In the genomic region with DNA sequence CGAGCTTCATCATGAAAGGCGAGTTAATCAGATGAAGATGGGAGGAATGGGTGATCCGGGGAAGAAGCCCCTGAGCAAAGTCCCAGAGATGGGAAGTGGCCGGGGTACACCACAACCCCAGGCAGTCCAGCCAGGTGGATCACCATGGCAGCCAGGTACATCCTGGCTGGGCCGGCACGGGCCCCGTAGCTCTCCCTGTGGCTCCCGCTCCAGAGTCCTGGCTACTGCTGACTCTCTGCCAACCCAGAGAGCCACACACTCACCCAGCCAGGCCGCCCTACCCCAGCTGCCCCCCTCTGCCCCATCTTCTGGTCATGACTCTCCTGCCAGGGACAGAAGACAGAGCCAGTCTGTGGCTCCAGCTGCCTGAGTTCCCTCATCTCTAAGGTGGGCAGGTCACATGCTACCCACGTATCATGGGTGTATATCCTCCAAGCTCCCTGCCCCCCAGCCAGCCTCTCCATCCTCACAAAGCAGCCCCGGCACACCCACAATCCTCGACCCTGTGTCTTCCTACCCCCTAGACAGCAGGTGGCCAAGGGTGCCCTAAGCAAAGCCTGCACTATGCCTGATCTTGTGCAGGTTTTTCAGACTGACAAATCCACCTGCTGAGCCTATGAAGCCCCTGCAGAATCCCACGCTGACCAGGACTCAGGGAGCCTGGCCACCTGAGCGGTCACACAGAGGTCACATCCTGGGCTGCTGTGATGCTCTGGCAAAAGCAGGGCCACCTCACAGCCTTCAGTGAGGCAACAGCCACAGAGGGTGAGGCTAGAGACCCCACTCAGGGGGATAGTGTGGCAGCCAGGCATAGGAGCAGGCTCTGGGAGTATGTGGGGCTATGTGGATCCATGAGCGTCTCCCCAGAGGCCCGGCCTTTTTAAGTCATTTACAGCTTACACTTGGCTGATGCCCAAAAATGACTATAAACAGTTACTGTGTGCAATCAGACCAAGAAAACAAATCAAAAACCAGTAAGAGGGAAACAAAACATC, we compare ENCODE assay signal across 11 cellular contexts. TPM values are rescaled to one million over a fixed set of nuclear protein-coding genes. Genes with fewer than 3 reads are reported as not detected.
DNase-seq lines count a peak whose midpoint lies in the region; ATAC-seq, FAIRE-seq and TF ChIP-seq lines count a peak whose summit lies in the region.
"Had no signal": no experiment of that assay in that cellular context is flagged by ENCODE, and none has a peak within 500 bp of the region (broad histone marks: within the 10 kb centered on the region; RNA-seq: fewer than 3 reads in every experiment).

No MANE protein-coding gene starts in this region.

- H3K14ac ChIP-seq in mesenchymal stem cell (ENCODE audit: low read length in 2 of 2): peak overlapping the region in 1 of 2 experiments; percentile 57

- H3K23ac ChIP-seq in mesenchymal stem cell (ENCODE audit: low read length in 2 of 2): no peak overlapping the region

- peak; percentile 56 for DNase-seq in activated CD8-positive, alpha-beta memory T cell treated with anti-CD3 and anti-CD28 coated beads for 24 hours
- DNase-seq in activated CD8-positive, alpha-beta memory T cell treated with anti-CD3 and anti-CD28 coated beads, Interleukin-2, amount 50 U/mL, for 4 hours: no peak
- DNase-seq in K562 (ENCODE audit: extremely low read depth in 1 of 4, low spot score in 3 of 4): no peak
- DNase-seq in mesenchymal stem cell: peak; percentile 48
- no peak for DNase-seq in upper lobe of right lung
- DNase-seq in RKO (ENCODE audit: low spot score): no peak
- DNase-seq in medulla oblongata (ENCODE audit: extremely low spot score): no peak
- DNase-seq in foreskin keratinocyte: no peak
- DNase-seq: activated T-cell treated with anti-CD3 and anti-CD28 coated beads, Interleukin-2, amount 50 U/mL, for 4 hours; NCI-H226 had no signal

- H3K27me3 ChIP-seq in K562 (ENCODE audit: control insufficient read depth in 2 of 2, insufficient read depth in 2 of 2, low read length in 2 of 2) (no peaks in the 10 kb centered on the region), mesenchymal stem cell (ENCODE audit: control insufficient read depth in 1 of 2, insufficient read depth in 1 of 2, low read length in 2 of 2) (no peaks in the 10 kb centered on the region), upper lobe of right lung (no peaks in the 10 kb centered on the region), foreskin keratinocyte (no peaks in the 10 kb centered on the region)
- H3K27me3 ChIP-seq: dorsolateral prefrontal cortex had no signal

- no peak for TF ChIP-seq RAD21 in K562 (CRISPR knock-in tag; conservative IDR thresholded peaks at IDR 0.05 in 1 of 2, IDR thresholded peaks at IDR 0.05 in 1 of 2)

- no peak overlapping the region for H2BK120ac ChIP-seq in mesenchymal stem cell (ENCODE audit: low read depth, low read length)

- TF ChIP-seq EP300 in K562 (IDR thresholded peaks at IDR 0.05; ENCODE audit: low read length): no peak

- no peak for FAIRE-seq in K562 (lab: Jason Lieb, UNC)

- TF ChIP-seq CTCF in K562 (IDR thresholded peaks at IDR 0.05 in 2 of 3, conservative IDR thresholded peaks at IDR 0.05 in 1 of 3; ENCODE audit: insufficient read depth in 2 of 3, low read depth in 1 of 3, low read length in 3 of 3): no peak
- no peak for TF ChIP-seq CTCF in upper lobe of right lung (IDR thresholded peaks at IDR 0.05)
- no peak for TF ChIP-seq CTCF in foreskin keratinocyte (conservative IDR thresholded peaks at IDR 0.05)

- TF ChIP-seq POLR2A in K562 (conservative IDR thresholded peaks at IDR 0.05): no peak

- H3K36me3 ChIP-seq in K562 (ENCODE audit: control insufficient read depth, insufficient read depth, low read length): 0 out of 3 replicates have a peak, but pooled peaks cover 9% of the 10 kb centered on the region
- peaks cover 0 to 20% of the 10 kb centered on the region in 2 experiments for H3K36me3 ChIP-seq in mesenchymal stem cell (ENCODE audit: control insufficient read depth in 1 of 2, insufficient read depth in 2 of 2, low read depth in 1 of 2, low read length in 2 of 2)
- H3K36me3 ChIP-seq in upper lobe of right lung: no peaks in the 10 kb centered on the region

- H2AK5ac ChIP-seq in mesenchymal stem cell (ENCODE audit: low read length, severe bottlenecking): no peak overlapping the region

- WGBS in K562 (ENCODE audit: insufficient coverage, low coverage, missing lambda C conversion rate): 90% methylated on average over 13 of the region's 16 CpGs
- 95% methylated on average over 16 of the region's 16 CpGs for WGBS in mesenchymal stem cell

- H3K27ac ChIP-seq in K562 (ENCODE audit: extremely low read depth, low read depth, low read length) (no peak overlapping the region), mesenchymal stem cell (ENCODE audit: low read length, poor library complexity, severe bottlenecking) (no peak overlapping the region), upper lobe of right lung (peak overlapping the region; percentile 91), foreskin keratinocyte (no peak overlapping the region)

- H2BK15ac ChIP-seq in mesenchymal stem cell (ENCODE audit: low read depth, poor library complexity, severe bottlenecking): peak overlapping the region; percentile 76

- BruUV-seq in K562 (replicated peaks; lab: Mats Ljungman, UMichigan): no TSS peak

- no peaks in the 10 kb centered on the region for H3K9me1 ChIP-seq in K562 (ENCODE audit: control insufficient read depth, insufficient read depth, low read length)

- H2AFZ ChIP-seq in K562 (ENCODE audit: low read depth, low read length): no peak overlapping the region
- H2AFZ ChIP-seq in mesenchymal stem cell (ENCODE audit: low read depth, low read length): no peak overlapping the region

- no peak overlapping the region for H3K4me2 ChIP-seq in K562 (ENCODE audit: insufficient read depth, low read length)
- H3K4me2 ChIP-seq in mesenchymal stem cell (ENCODE audit: low read length, poor library complexity, severe bottlenecking): no peak overlapping the region

- POLR2A ChIA-PET in K562 (lab: Yijun Ruan, JAX): interaction anchor here (0.8 to 1.1 kb wide), 2 partner anchors 9 to 96 kb away, joined by 3 read pairs; no protein-coding TSS in a partner anchor

- no peaks in the 10 kb centered on the region for H3K9me3 ChIP-seq in K562 (replicated peaks; ENCODE audit: control insufficient read depth, insufficient read depth, low read depth, low read length)
- H3K9me3 ChIP-seq in mesenchymal stem cell (ENCODE audit: control insufficient read depth, low read length): no peaks in the 10 kb centered on the region
- H3K9me3 ChIP-seq in upper lobe of right lung: no peaks in the 10 kb centered on the region

- CTCF ChIA-PET in K562 (lab: Yijun Ruan, JAX; ENCODE audit: low intra/inter-chr PET ratio): no interaction called here

- H3K79me1 ChIP-seq in mesenchymal stem cell (replicated peaks; ENCODE audit: low read length, poor library complexity, severe bottlenecking): peaks cover 48% of the 10 kb centered on the region

- intact Hi-C loops in K562 (cut with micrococcal nuclease): loop anchor here (5.0 kb wide), 1 partner anchor 140 kb away; no protein-coding TSS in a partner anchor
- intact Hi-C loops in upper lobe of right lung (cut with DNase I): loop anchor here (5.0 to 10.0 kb wide), 2 partner anchors 123 to 575 kb away; no protein-coding TSS in a partner anchor

- peak overlapping the region; percentile 76 for H4K91ac ChIP-seq in mesenchymal stem cell (ENCODE audit: low read length)

- H4K8ac ChIP-seq in mesenchymal stem cell (ENCODE audit: low read length): peak overlapping the region; percentile 42

- no peak overlapping the region for H3K4me3 ChIP-seq in K562
- H3K4me3 ChIP-seq in mesenchymal stem cell (ENCODE audit: insufficient read depth in 1 of 2, low read depth in 1 of 2, low read length in 2 of 2): no peak overlapping the region
- H3K4me3 ChIP-seq in upper lobe of right lung: no peak overlapping the region

- ATAC-seq in K562 (no peak), upper lobe of right lung (no peak), foreskin keratinocyte (no peak)
- ATAC-seq: activated T-cell treated with anti-CD3 and anti-CD28 coated beads, Interleukin-2, amount 50 U/mL, for 4 hours had no signal

- H2BK12ac ChIP-seq in mesenchymal stem cell (ENCODE audit: low read length in 2 of 2): peak overlapping the region; percentile 69 to 79

- H2BK5ac ChIP-seq in mesenchymal stem cell (ENCODE audit: low read depth, low read length, poor library complexity, severe bottlenecking): no peak overlapping the region

- no peaks in the 10 kb centered on the region for H4K20me1 ChIP-seq in K562 (replicated peaks; ENCODE audit: control insufficient read depth, insufficient read depth, low read length)

- H3K9ac ChIP-seq in K562 (ENCODE audit: insufficient read depth in 1 of 2, low read depth in 2 of 2, low read length in 2 of 2) (peak overlapping the region in 1 of 2 experiments; percentile 59; a peak in 2 of 4 replicates), mesenchymal stem cell (ENCODE audit: low read length) (peak overlapping the region; percentile 90)

- in situ Hi-C loops in K562 (cut with MboI): no loop called here

- H3K4ac ChIP-seq in mesenchymal stem cell (ENCODE audit: low read depth in 1 of 2, low read length in 2 of 2): peak overlapping the region; percentile 24 to 57

- peaks cover 12 to 46% of the 10 kb centered on the region in 2 experiments for H3K4me1 ChIP-seq in K562 (replicated peaks in 1 of 2; ENCODE audit: control insufficient read depth in 2 of 2, insufficient read depth in 2 of 2, low read length in 2 of 2)
- peaks cover 38% of the 10 kb centered on the region for H3K4me1 ChIP-seq in mesenchymal stem cell (ENCODE audit: control insufficient read depth, insufficient read depth, low read depth, low read length)
- H3K4me1 ChIP-seq in upper lobe of right lung: peaks cover 29% of the 10 kb centered on the region
- no peaks in the 10 kb centered on the region for H3K4me1 ChIP-seq in foreskin keratinocyte

- peak overlapping the region; percentile 71 to 75 for H3K18ac ChIP-seq in mesenchymal stem cell (ENCODE audit: low read depth in 1 of 2, low read length in 2 of 2)

- peaks cover 25% of the 10 kb centered on the region for H3K79me2 ChIP-seq in K562 (ENCODE audit: control insufficient read depth, insufficient read depth, low read length)

RNA-seq across cellular contexts. Expression of a gene that starts 13.2 kb away (rescaled TPM):
- 19.3 and 36.1 TPM in 2 replicates for total RNA-seq in K562 (2011; cell fraction: chromatin; rRNA removed; ENCODE audit: low replicate concordance)
- total RNA-seq in K562 (2011; cell fraction: nucleolus; rRNA removed): 35.1 and 39.5 TPM in 2 replicates
- total RNA-seq in K562 (2011; cell fraction: nucleoplasm; rRNA removed): 26.9 and 30.3 TPM in 2 replicates
- total RNA-seq in K562 (2014; rRNA removed): 18.9 and 21.3 TPM in 2 replicates
- 9.4 and 10.7 TPM in 2 replicates for total RNA-seq in K562 (2014; rRNA removed; fragmentation: Illumina TruSeq; extraction: Trizol)
- 13.8 and 15.0 TPM in 2 replicates for total RNA-seq in K562 (2015; rRNA removed; fragmentation: Illumina TruSeq; extraction: Trizol)
- total RNA-seq in K562 (2021): 18.0 and 18.4 TPM in 2 replicates
- 14.2 and 14.9 TPM in 2 replicates for polyA plus RNA-seq in K562 (2011; rRNA removed)
- 16.6 and 23.1 TPM in 2 replicates for polyA plus RNA-seq in K562 (2011; cell fraction: cytosol; rRNA removed)
- 8.6 and 13.0 TPM in 2 replicates for polyA plus RNA-seq in K562 (2011; cell fraction: nucleus; rRNA removed)
- 15.3 and 24.2 TPM in 2 replicates for polyA plus RNA-seq in K562 (2012)
- polyA plus RNA-seq in K562 (2014; fragmentation: Illumina TruSeq; extraction: Trizol): 14.3 and 15.6 TPM in 2 replicates
- polyA plus RNA-seq in K562 (2014; fragmentation: Nextera tagmentation; extraction: Ambion mirVana): 1 to 10 TPM; 1.9 to 2.9 TPM
- polyA plus RNA-seq in K562 (2014; rRNA removed): 14.2 and 15.6 TPM in 2 replicates
- polyA minus RNA-seq in K562 (2011; rRNA and poly(A)+ RNA removed): 9.1 and 12.3 TPM in 2 replicates
- polyA minus RNA-seq in K562 (2011; cell fraction: cytosol; rRNA and poly(A)+ RNA removed): 18.4 and 20.8 TPM in 2 replicates
- 11.9 and 16.0 TPM in 2 replicates for polyA minus RNA-seq in K562 (2011; cell fraction: nucleus; rRNA and poly(A)+ RNA removed)
- polyA plus RNA-seq in mesenchymal stem cell (2013, experiment 1 of 2): 27.1 TPM
- polyA plus RNA-seq in mesenchymal stem cell (2013, experiment 2 of 2): 27.1 TPM
- 9.8 TPM for total RNA-seq in upper lobe of right lung
- total RNA-seq in foreskin keratinocyte: 7.8 and 10.0 TPM in 2 replicates
- 5.5 and 7.7 TPM in 2 replicates for polyA plus RNA-seq in foreskin keratinocyte

Comparison
In these comparisons a context has a peak if more than half of its experiments do, and no peak if none do; other contexts are left out.
1. DNase-seq: peak in activated CD8-positive, alpha-beta memory T cell treated with anti-CD3 and anti-CD28 coated beads for 24 hours (single experiment) and mesenchymal stem cell (single experiment); none in activated CD8-positive, alpha-beta memory T cell treated with anti-CD3 and anti-CD28 coated beads, Interleukin-2, amount 50 U/mL, for 4 hours (single experiment), K562 (0 of 4), upper lobe of right lung (single experiment), RKO (single experiment), medulla oblongata (single experiment) and foreskin keratinocyte (0 of 2).